ENCODE assay signal across 1 cellular context in genomic region chr5:179171251-179171815, GRCh38.
TF ChIP-seq lines count a peak whose summit lies in the region.

No MANE protein-coding gene starts in this region.

TF ChIP-seq in H1, 55 proteins besides CTCF, POLR2A, EP300 and RAD21 (continued from another document):
- TF ChIP-seq RFX5 (IDR thresholded peaks at IDR 0.05; ENCODE audit: borderline replicate concordance, low read depth, low read length): no peak
- TF ChIP-seq CHD1 (IDR thresholded peaks at IDR 0.05; ENCODE audit: low read depth, low read length): no peak
- no peak for TF ChIP-seq KDM4A (IDR thresholded peaks at IDR 0.05; ENCODE audit: low read depth, low read length, severe bottlenecking)
TF ChIP-seq in H1: peak in this region for 0.
